In the genomic region with DNA sequence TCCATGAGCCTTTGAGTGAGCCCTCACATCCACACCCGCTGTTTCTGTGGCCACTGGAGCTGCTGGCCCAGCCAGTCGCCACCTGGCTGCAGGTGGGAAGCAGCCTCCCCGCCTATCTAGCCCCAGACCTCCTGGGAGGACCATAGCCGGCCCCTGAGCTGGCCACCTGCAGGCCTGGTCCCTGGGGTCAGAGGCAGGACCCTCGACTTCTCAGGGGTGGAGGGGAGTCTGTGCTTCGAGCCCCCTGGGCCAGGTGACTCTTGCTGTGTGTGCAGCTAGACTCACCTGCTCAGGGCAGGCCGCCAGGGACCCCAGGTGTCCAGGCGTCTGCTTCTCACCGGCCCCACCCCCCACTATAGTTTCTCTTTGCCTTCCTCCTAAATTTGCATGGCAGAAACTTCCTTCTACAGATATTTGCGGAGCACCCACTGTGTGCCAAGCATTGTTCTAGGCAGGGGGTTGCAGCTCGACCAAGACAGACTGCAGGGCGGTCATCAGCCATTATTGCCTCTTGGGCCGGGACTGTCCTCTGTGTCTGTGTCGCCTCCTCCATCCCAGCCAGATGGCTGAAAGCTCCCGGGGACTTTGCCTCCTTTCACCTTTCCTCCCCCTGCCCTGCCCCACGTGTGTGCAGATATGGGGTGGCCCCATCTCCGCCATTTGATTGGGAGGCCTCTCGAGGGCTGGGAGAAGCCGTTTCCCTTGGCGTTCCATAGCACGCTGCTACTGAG, we compare ENCODE assay signal across 17 cellular contexts. TPM values are rescaled to one million over a fixed set of nuclear protein-coding genes. Genes with fewer than 3 reads are reported as not detected.
DNase-seq lines count a peak whose midpoint lies in the region; ATAC-seq and TF ChIP-seq lines count a peak whose summit lies in the region.
"Had no signal": no experiment of that assay in that cellular context is flagged by ENCODE, and none has a peak within 500 bp of the region (broad histone marks: within the 10 kb centered on the region; RNA-seq: fewer than 3 reads in every experiment).

No MANE protein-coding gene starts in this region.

- peaks cover 78% of the 10 kb centered on the region for H3K4me1 ChIP-seq in muscle layer of colon (ENCODE audit: insufficient read depth, low read length)
- H3K4me1 ChIP-seq in uterus: peaks cover 0 to 42% of the 10 kb centered on the region in 2 donors
- H3K4me1 ChIP-seq in lower lobe of right lung: peaks cover 66% of the 10 kb centered on the region

- H3K36me3 Mint-ChIP-seq in IgD-negative memory B cell (peaks cover 1% of the 10 kb centered on the region), brain (no peaks in the 10 kb centered on the region)
- H3K36me3 Mint-ChIP-seq: CD14-positive monocyte; natural killer cell treated with Interleukin-12 subunit alpha and Interleukin-12 subunit beta and Interleukin-15 and Interleukin-18, amount 100 ng/mL, for 72 hours had no signal

- H3K27ac ChIP-seq in muscle layer of colon (ENCODE audit: low read depth, low read length) (peak overlapping the region; percentile 70), uterus (peak overlapping the region; percentile 72 to 80), lower lobe of right lung (no peak overlapping the region)
- H3K27ac ChIP-seq: adrenal gland, KMS-11 had no signal

- H3K4me1 Mint-ChIP-seq in IgD-negative memory B cell: peaks cover 18 to 19% (median 18%) of the 10 kb centered on the region in 3 donors
- H3K4me1 Mint-ChIP-seq in brain: peaks cover 61% of the 10 kb centered on the region
- H3K4me1 Mint-ChIP-seq: CD14-positive monocyte had no signal

- TF ChIP-seq CTCF in brain (conservative IDR thresholded peaks at IDR 0.05): no peak
- TF ChIP-seq CTCF in uterus (IDR thresholded peaks at IDR 0.05): no peak
- no peak for TF ChIP-seq CTCF in lower lobe of right lung (IDR thresholded peaks at IDR 0.05)

- H3K27ac Mint-ChIP-seq in IgD-negative memory B cell (peak overlapping the region in 1 of 3 donors; percentile 86), brain (peak overlapping the region in 4 of 5 experiments; percentile 37 to 88 (median 65))
- H3K27ac Mint-ChIP-seq: CD14-positive monocyte; natural killer cell treated with Interleukin-12 subunit alpha and Interleukin-12 subunit beta and Interleukin-15 and Interleukin-18, amount 100 ng/mL, for 72 hours had no signal

- intact Hi-C loops in uterus (cut with DNase I; ENCODE audit: low total_unique reads): no loop called here
- intact Hi-C loops in lower lobe of right lung (cut with DNase I): no loop called here
- intact Hi-C loops in Right ventricle myocardium inferior (cut with DNase I): no loop called here

- no peaks in the 10 kb centered on the region for H3K36me3 ChIP-seq in muscle layer of colon (ENCODE audit: insufficient read depth, low read length)
- H3K36me3 ChIP-seq in uterus: no peaks in the 10 kb centered on the region
- H3K36me3 ChIP-seq in lower lobe of right lung: no peaks in the 10 kb centered on the region
- H3K36me3 ChIP-seq: adrenal gland had no signal

- H3K4me3 Mint-ChIP-seq in IgD-negative memory B cell (peak overlapping the region in 3 of 4 donors; percentile 8 to 86 (median 67)), brain (no peak overlapping the region)
- H3K4me3 Mint-ChIP-seq: CD14-positive monocyte; natural killer cell treated with Interleukin-12 subunit alpha and Interleukin-12 subunit beta and Interleukin-15 and Interleukin-18, amount 100 ng/mL, for 72 hours had no signal

- H3K9me3 ChIP-seq in muscle layer of colon (ENCODE audit: low read length) (no peaks in the 10 kb centered on the region), uterus (no peaks in the 10 kb centered on the region), lower lobe of right lung (no peaks in the 10 kb centered on the region)
- H3K9me3 ChIP-seq: adrenal gland had no signal

- H3K27me3 ChIP-seq in muscle layer of colon (ENCODE audit: control insufficient read depth in 1 of 2, insufficient read depth in 2 of 2, low read length in 2 of 2) (no peaks in the 10 kb centered on the region), uterus (no peaks in the 10 kb centered on the region), lower lobe of right lung (ENCODE audit: low read depth) (no peaks in the 10 kb centered on the region)
- H3K27me3 ChIP-seq: adrenal gland had no signal

- DNase-seq in uterus (no peak), lower lobe of right lung (no peak), Right ventricle myocardium inferior (ENCODE audit: missing footprints) (no peak)
- no peak for DNase-seq in activated T-cell treated with anti-CD3 and anti-CD28 coated beads, Interleukin-2, amount 50 U/mL, for 48 hours
- DNase-seq: adrenal gland; cerebellar nuclear complex; NCI-H1105; right cardiac atrium; SIG-M5; stimulated activated CD4-positive, alpha-beta T cell treated with anti-CD3 and anti-CD28 coated beads, Interleukin-2, amount 100 ng/mL, for 24 hours; T-helper 2 cell had no signal

- no peaks in the 10 kb centered on the region for H3K27me3 Mint-ChIP-seq in IgD-negative memory B cell
- H3K27me3 Mint-ChIP-seq in brain: peaks cover 5% of the 10 kb centered on the region

- H3K4me3 ChIP-seq in muscle layer of colon (ENCODE audit: low read depth in 1 of 2, low read length in 2 of 2) (no peak overlapping the region), uterus (peak overlapping the region in 1 of 2 donors; percentile 15), lower lobe of right lung (no peak overlapping the region)
- H3K4me3 ChIP-seq: adrenal gland had no signal

- no peaks in the 10 kb centered on the region for H3K9me3 Mint-ChIP-seq in IgD-negative memory B cell
- H3K9me3 Mint-ChIP-seq in brain: no peaks in the 10 kb centered on the region
- H3K9me3 Mint-ChIP-seq: natural killer cell treated with Interleukin-12 subunit alpha and Interleukin-12 subunit beta and Interleukin-15 and Interleukin-18, amount 100 ng/mL, for 72 hours had no signal

- TF ChIP-seq POLR2A in uterus (IDR thresholded peaks at IDR 0.05): no peak

- H3K9ac ChIP-seq in muscle layer of colon (ENCODE audit: low read length): peak overlapping the region; percentile 51
- H3K9ac ChIP-seq: KMS-11 had no signal

- no peak for ATAC-seq in lower lobe of right lung
- no peak for ATAC-seq in Right ventricle myocardium inferior
- ATAC-seq: natural killer cell treated with Interleukin-12 subunit alpha and Interleukin-12 subunit beta and Interleukin-15 and Interleukin-18, amount 100 ng/mL, for 72 hours; right cardiac atrium had no signal

RNA-seq across cellular contexts. Expression of a gene that starts 27.3 kb away (rescaled TPM):
- 1.8 TPM for polyA plus RNA-seq in IgD-negative memory B cell
- polyA plus RNA-seq in brain (ENCODE audit: insufficient read depth, low read depth, low replicate concordance): 10.1 TPM
- 10 to 100 TPM; 12.3 to 29.6 (median 20.7) TPM for total RNA-seq in uterus
- 14.7 TPM for total RNA-seq in lower lobe of right lung
- total RNA-seq in Right ventricle myocardium inferior: 16.5 TPM

Comparison
In these comparisons a context has a peak if more than half of its experiments do, and no peak if none do; other contexts are left out.
1. H3K4me3 Mint-ChIP-seq: peak in IgD-negative memory B cell (3 of 4); none in brain (0 of 5).